ENCODE assay signal across 17 cellular contexts in genomic region chrX:150436200-150436599, GRCh38.
DNase-seq lines count a peak whose midpoint lies in the region; ATAC-seq, FAIRE-seq and TF ChIP-seq lines count a peak whose summit lies in the region.
"Had no signal": no experiment of that assay in that cellular context is flagged by ENCODE, and none has a peak within 500 bp of the region (broad histone marks: within the 10 kb centered on the region; RNA-seq: fewer than 3 reads in every experiment).

No MANE protein-coding gene starts in this region.

- no peak overlapping the region for H2AFZ ChIP-seq in Karpas-422 (ENCODE audit: low read length)
- no peak overlapping the region for H2AFZ ChIP-seq in K562 (ENCODE audit: low read depth, low read length)

- CTCF ChIA-PET in K562 (lab: Yijun Ruan, JAX; ENCODE audit: low intra/inter-chr PET ratio): no interaction called here

- no peak overlapping the region for H3K4me2 ChIP-seq in Karpas-422 (ENCODE audit: low read depth, low read length, poor library complexity, severe bottlenecking)
- H3K4me2 ChIP-seq in K562 (ENCODE audit: insufficient read depth, low read length): no peak overlapping the region
- H3K4me2 ChIP-seq: KMS-11 had no signal

- peaks cover 29% of the 10 kb centered on the region for H3K4me1 ChIP-seq in Karpas-422 (ENCODE audit: low read length)
- H3K4me1 ChIP-seq in K562 (replicated peaks in 1 of 2; ENCODE audit: control insufficient read depth in 2 of 2, insufficient read depth in 2 of 2, low read length in 2 of 2): no peaks in the 10 kb centered on the region
- H3K4me1 ChIP-seq: BE2C had no signal

- no peaks in the 10 kb centered on the region; the same call in 1 of the 2 replicates for H3K36me3 ChIP-seq in Karpas-422 (ENCODE audit: insufficient read depth, low read length)
- H3K36me3 ChIP-seq in K562 (ENCODE audit: control insufficient read depth, insufficient read depth, low read length): no peaks in the 10 kb centered on the region
- H3K36me3 ChIP-seq: BE2C had no signal

- no peaks in the 10 kb centered on the region for H3K9me3 ChIP-seq in Karpas-422 (ENCODE audit: low read length)
- no peaks in the 10 kb centered on the region for H3K9me3 ChIP-seq in K562 (replicated peaks; ENCODE audit: control insufficient read depth, insufficient read depth, low read depth, low read length)
- H3K9me3 ChIP-seq: BE2C had no signal

- TF ChIP-seq EP300 in K562 (IDR thresholded peaks at IDR 0.05; ENCODE audit: low read length): no peak

- H3K79me2 ChIP-seq in Karpas-422 (ENCODE audit: low read length) (peaks cover 96% of the 10 kb centered on the region), K562 (ENCODE audit: control insufficient read depth, insufficient read depth, low read length) (no peaks in the 10 kb centered on the region)

- DNase-seq in ELR (ENCODE audit: low read depth) (peak; percentile 36), Karpas-422 (no peak), K562 (ENCODE audit: extremely low read depth in 1 of 4, low spot score in 3 of 4) (no peak), kidney glomerular epithelial cell (lab: John Stamatoyannopoulos, UW) (no peak), NCI-H345 (lab: John Stamatoyannopoulos, UW) (no peak), putamen (ENCODE audit: low spot score) (no peak)
- DNase-seq: BE2C; CD4-positive, alpha-beta memory T cell; DMS79; EL; GDM1 had no signal

- no peaks in the 10 kb centered on the region for H3K9me2 ChIP-seq in Karpas-422 (replicated peaks; ENCODE audit: insufficient read depth, low read length)

- TF ChIP-seq CTCF in K562 (IDR thresholded peaks at IDR 0.05 in 2 of 3, conservative IDR thresholded peaks at IDR 0.05 in 1 of 3; ENCODE audit: insufficient read depth in 2 of 3, low read depth in 1 of 3, low read length in 3 of 3): no peak

- peak overlapping the region; percentile 24; the same call in 1 of the 2 replicates for H3K27ac ChIP-seq in Karpas-422 (ENCODE audit: low read length)
- no peak overlapping the region for H3K27ac ChIP-seq in K562 (ENCODE audit: extremely low read depth, low read depth, low read length)
- H3K27ac ChIP-seq: C4-2B, KMS-11 had no signal

- ATAC-seq in K562: no peak
- ATAC-seq in GM18520 (IDR thresholded peaks at IDR 0.05; ENCODE audit: unreplicated experiment): no peak

- in situ Hi-C loops in K562 (cut with MboI): no loop called here

- H3K4me3 ChIP-seq in Karpas-422 (ENCODE audit: low read length): no peak overlapping the region
- no peak overlapping the region for H3K4me3 ChIP-seq in K562

- no TSS peak for BruUV-seq in K562 (replicated peaks; lab: Mats Ljungman, UMichigan)

- no peak for TF ChIP-seq POLR2A in K562 (conservative IDR thresholded peaks at IDR 0.05)

- intact Hi-C loops in K562 (cut with micrococcal nuclease): no loop called here

- no peaks in the 10 kb centered on the region for H3K9me1 ChIP-seq in K562 (ENCODE audit: control insufficient read depth, insufficient read depth, low read length)

- H3K27me3 ChIP-seq in Karpas-422 (ENCODE audit: low read length) (no peaks in the 10 kb centered on the region), K562 (ENCODE audit: control insufficient read depth in 2 of 2, insufficient read depth in 2 of 2, low read length in 2 of 2) (no peaks in the 10 kb centered on the region)
- H3K27me3 ChIP-seq: BE2C had no signal

- POLR2A ChIA-PET in K562 (lab: Yijun Ruan, JAX): no interaction called here

- no peak for TF ChIP-seq RAD21 in K562 (CRISPR knock-in tag; conservative IDR thresholded peaks at IDR 0.05 in 1 of 2, IDR thresholded peaks at IDR 0.05 in 1 of 2)

- H4K20me1 ChIP-seq in Karpas-422 (ENCODE audit: insufficient read depth, low read depth, low read length) (no peaks in the 10 kb centered on the region), K562 (replicated peaks; ENCODE audit: control insufficient read depth, insufficient read depth, low read length) (no peaks in the 10 kb centered on the region)

- no peak for FAIRE-seq in K562 (lab: Jason Lieb, UNC)
- FAIRE-seq: A204.1, GM12892, H54 had no signal

- no peak overlapping the region for H3K9ac ChIP-seq in Karpas-422 (ENCODE audit: low read length)
- no peak overlapping the region for H3K9ac ChIP-seq in K562 (ENCODE audit: insufficient read depth in 1 of 2, low read depth in 2 of 2, low read length in 2 of 2)
- H3K9ac ChIP-seq: KMS-11 had no signal

TF ChIP-seq in K562, 482 proteins besides CTCF, POLR2A, EP300 and RAD21:
- no peak for TF ChIP-seq ARID2 (IDR thresholded peaks at IDR 0.05)
- TF ChIP-seq ZNF316 (IDR thresholded peaks at IDR 0.05): 0 out of 2 replicates have a peak, but pooled peaks have one; percentile 49
TF ChIP-seq in K562: peak in this region for 1.
